8 cellular contexts compared by ENCODE assay signal in the genomic region with DNA sequence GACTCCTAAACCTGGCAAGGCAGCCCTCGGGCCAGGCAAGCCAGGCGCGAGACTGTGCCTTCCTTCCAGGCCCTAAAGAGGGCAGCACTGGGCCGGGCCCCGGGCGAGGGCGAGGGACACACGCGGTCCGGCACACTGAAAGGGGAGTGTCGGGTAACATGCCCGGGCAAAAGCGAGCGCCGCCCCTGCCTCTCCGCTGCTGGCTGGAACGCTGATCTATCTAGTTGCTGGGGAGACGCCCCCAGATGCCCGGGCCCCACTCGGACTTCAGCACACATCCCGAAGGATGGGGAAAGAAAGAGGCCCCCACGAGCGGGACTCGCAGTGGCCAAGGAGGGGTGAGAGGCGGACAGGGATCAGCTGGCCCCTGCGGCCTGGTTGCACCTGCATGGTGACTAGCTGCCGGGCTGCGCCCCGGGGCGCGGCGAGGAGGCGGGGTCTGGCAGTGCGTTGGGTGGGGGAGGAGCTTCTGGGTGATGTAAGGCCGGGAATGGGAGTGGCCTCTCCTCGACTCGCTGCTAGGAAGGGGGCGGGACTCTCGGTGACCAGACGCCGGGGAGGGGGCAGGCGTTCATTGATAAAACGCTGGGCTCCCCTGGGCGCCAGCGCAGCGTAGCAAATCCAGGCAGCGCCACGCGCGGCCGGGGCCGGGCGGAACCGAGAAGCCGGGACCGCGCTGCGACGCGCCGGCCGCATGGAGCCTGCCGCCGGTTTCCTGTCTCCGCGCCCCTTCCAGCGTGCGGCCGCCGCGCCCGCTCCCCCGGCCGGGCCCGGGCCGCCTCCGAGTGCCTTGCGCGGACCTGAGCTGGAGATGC. TPM values are rescaled to one million over a fixed set of nuclear protein-coding genes. Genes with fewer than 3 reads are reported as not detected.
DNase-seq lines count a peak whose midpoint lies in the region; ATAC-seq and TF ChIP-seq lines count a peak whose summit lies in the region.

A gene (plus strand): TSS at position 608 of the 815 bp plus-strand sequence. CDS start 87 bp downstream, at position 695.

- H3K4me3 ChIP-seq in GM12864 (ENCODE audit: low read depth, low read length) (peak within 1 kb of the TSS; percentile 93), thoracic aorta (peak within 1 kb of the TSS; percentile 94)

- peak within 1 kb of the TSS; percentile 97 to 99 for H3K27ac Mint-ChIP-seq in activated naive CD4-positive, alpha-beta T cell treated with anti-CD3 and anti-CD28 coated beads, Interleukin-2, amount 50 U/mL, for 72 hours

- H3K36me3 ChIP-seq in thoracic aorta = peaks cover 22% of the 10 kb centered on the region

- H3K27me3 ChIP-seq in thoracic aorta (replicated peaks; ENCODE audit: insufficient read depth) = no peaks in the 10 kb centered on the region

- peaks cover 20 to 38% of the 10 kb centered on the region in 2 donors for H3K4me1 ChIP-seq in thoracic aorta (ENCODE audit: control insufficient read depth in 1 of 2, low read depth in 2 of 2)

- peak within 1 kb of the TSS; percentile 97 to 99 for H3K27ac ChIP-seq in thoracic aorta

- ATAC-seq in HG02623 (IDR thresholded peaks at IDR 0.05; ENCODE audit: unreplicated experiment) (peak; percentile 79), omental fat pad (ENCODE audit: low FRiP score) (peak; percentile 92), thoracic aorta (ENCODE audit: insufficient number of reproducible peaks, low FRiP score, low read depth) (peak; percentile 91)
- peak; percentile 79 to 81 for ATAC-seq in activated naive CD4-positive, alpha-beta T cell treated with anti-CD3 and anti-CD28 coated beads, Interleukin-2, amount 50 U/mL, for 72 hours

- TF ChIP-seq CTCF in GM12864 (IDR thresholded peaks at IDR 0.05; ENCODE audit: low read depth, low read length, missing control alignments) (peak; percentile 78), omental fat pad (IDR thresholded peaks at IDR 0.05) (peak in 1 of 3 donors; percentile 22), thoracic aorta (IDR thresholded peaks at IDR 0.05) (peak; percentile 81)

- no peaks in the 10 kb centered on the region for H3K9me3 ChIP-seq in thoracic aorta

- no peaks in the 10 kb centered on the region for H3K9me3 Mint-ChIP-seq in activated naive CD4-positive, alpha-beta T cell treated with anti-CD3 and anti-CD28 coated beads, Interleukin-2, amount 50 U/mL, for 72 hours

- DNase-seq in GM12864 (ENCODE audit: low read depth) (peak; percentile 92), NCI-H1092 treated with DMSO at 0.1 percent for 48 hours (lab: John Stamatoyannopoulos, UW) (peak; percentile 99), SKM-1 (lab: John Stamatoyannopoulos, UW; ENCODE audit: unreplicated experiment) (peak; percentile 91), glomerular endothelial cell (ENCODE audit: extremely low read depth, low read depth, low spot score) (no peak), omental fat pad (ENCODE audit: low spot score) (peak; percentile 83), thoracic aorta (ENCODE audit: low spot score) (peak; percentile 95)
- DNase-seq in activated naive CD4-positive, alpha-beta T cell treated with anti-CD3 and anti-CD28 coated beads, Interleukin-2, amount 50 U/mL, for 72 hours (ENCODE audit: low spot score in 2 of 2) = peak; percentile 97 to 98

- peaks cover 34 to 43% of the 10 kb centered on the region in 2 donors for H3K36me3 Mint-ChIP-seq in activated naive CD4-positive, alpha-beta T cell treated with anti-CD3 and anti-CD28 coated beads, Interleukin-2, amount 50 U/mL, for 72 hours

RNA-seq across cellular contexts. Expression of the gene that starts here (rescaled TPM):
- 10 to 100 TPM; 39.6 to 80.8 TPM for total RNA-seq in activated naive CD4-positive, alpha-beta T cell treated with anti-CD3 and anti-CD28 coated beads, Interleukin-2, amount 50 U/mL, for 72 hours
- total RNA-seq in glomerular endothelial cell (49.1 and 56.1 TPM in 2 replicates), omental fat pad (100 to 1,000 TPM in 1 of 4 donors, 10 to 100 TPM in 3; 27.6 to 156 (median 73.9) TPM), thoracic aorta (100 to 1,000 TPM; 103 to 142 TPM)
